9 cellular contexts compared by ENCODE assay signal in genomic region chr16:10939649-10940206, GRCh38. TPM values are rescaled to one million over a fixed set of nuclear protein-coding genes. Genes with fewer than 3 reads are reported as not detected.
DNase-seq lines count a peak whose midpoint lies in the region; ATAC-seq, FAIRE-seq and TF ChIP-seq lines count a peak whose summit lies in the region.
"Had no signal": no experiment of that assay in that cellular context is flagged by ENCODE, and none has a peak within 500 bp of the region (broad histone marks: within the 10 kb centered on the region; RNA-seq: fewer than 3 reads in every experiment).

No MANE protein-coding gene starts in this region.

- H3K9ac ChIP-seq in keratinocyte (ENCODE audit: control insufficient read depth, extremely low read depth, insufficient read depth, low read length) = no peak overlapping the region

- H3K36me3 ChIP-seq in keratinocyte (ENCODE audit: control insufficient read depth in 2 of 2, extremely low read depth in 1 of 2, insufficient read depth in 2 of 2, low read length in 2 of 2) (peaks cover 8 to 23% of the 10 kb centered on the region in 2 experiments), small intestine (ENCODE audit: control insufficient read depth in 2 of 2, insufficient read depth in 2 of 2, low read length in 2 of 2) (peaks cover 0 to 3% of the 10 kb centered on the region in 2 donors)

- FAIRE-seq in keratinocyte (lab: Jason Lieb, UNC) = no peak
- FAIRE-seq in small intestine (lab: Jason Lieb, UNC) = no peak

- H3K27me3 Mint-ChIP-seq in activated CD4-positive, alpha-beta T cell treated with anti-CD3 and anti-CD28 coated beads, Interleukin-2, amount 10 ng/mL, durations not matched to agents 7 days and 5 days = no peaks in the 10 kb centered on the region
- no peaks in the 10 kb centered on the region for H3K27me3 Mint-ChIP-seq in activated T-helper 2 cell treated with anti-CD3 and anti-CD28 coated beads, Interferon-gamma antibody, Interleukin-2, Interleukin-4, amounts not matched to agents 10 μg/mL and 5 μg/mL and 100 μg/mL, durations not matched to agents 14 hours and 24 hours and 36 hours (ENCODE audit: low read depth)
- no peaks in the 10 kb centered on the region for H3K27me3 Mint-ChIP-seq in stimulated activated naive CD8-positive, alpha-beta T cell treated with anti-CD3 and anti-CD28 coated beads, Interleukin-15, amount 100 ng/mL, for 72 hours

- intact Hi-C loops in activated T-helper 2 cell treated with anti-CD3 and anti-CD28 coated beads, Interferon-gamma antibody, Interleukin-2, Interleukin-4, amounts not matched to agents 10 μg/mL and 5 μg/mL and 100 μg/mL, durations not matched to agents 14 hours and 24 hours and 36 hours (cut with micrococcal nuclease) = loop anchor here (5.0 kb wide), 3 partner anchors 858 to 1143 kb away; partner anchors contain the start of genes GSPT1 and ZC3H7A

- TF ChIP-seq CTCF in keratinocyte (optimal IDR thresholded peaks at IDR 0.05 in 1 of 3, IDR thresholded peaks at IDR 0.05 in 1 of 3, conservative IDR thresholded peaks at IDR 0.05 in 1 of 3; ENCODE audit: extremely low read depth in 1 of 3, insufficient read depth in 2 of 3, low read length in 3 of 3) = no peak

- H3K27ac ChIP-seq in keratinocyte (ENCODE audit: control insufficient read depth, insufficient read depth, low read length) = no peak overlapping the region
- H3K27ac ChIP-seq in small intestine (ENCODE audit: low read depth in 1 of 2, low read length in 1 of 2) = peak overlapping the region in 1 of 2 donors; percentile 64

- no peaks in the 10 kb centered on the region for H3K9me3 ChIP-seq in keratinocyte (ENCODE audit: control insufficient read depth, low read depth, low read length)
- H3K9me3 ChIP-seq in small intestine (ENCODE audit: control insufficient read depth, low read depth) = no peaks in the 10 kb centered on the region

- no peaks in the 10 kb centered on the region for H3K9me3 Mint-ChIP-seq in activated CD4-positive, alpha-beta T cell treated with anti-CD3 and anti-CD28 coated beads, Interleukin-2, amount 10 ng/mL, durations not matched to agents 7 days and 5 days
- H3K9me3 Mint-ChIP-seq in activated T-helper 2 cell treated with anti-CD3 and anti-CD28 coated beads, Interferon-gamma antibody, Interleukin-2, Interleukin-4, amounts not matched to agents 10 μg/mL and 5 μg/mL and 100 μg/mL, durations not matched to agents 14 hours and 24 hours and 36 hours = no peaks in the 10 kb centered on the region
- H3K9me3 Mint-ChIP-seq in stimulated activated naive CD8-positive, alpha-beta T cell treated with anti-CD3 and anti-CD28 coated beads, Interleukin-15, amount 100 ng/mL, for 72 hours = no peaks in the 10 kb centered on the region

- peak overlapping the region; percentile 92 for H3K4me2 ChIP-seq in keratinocyte (ENCODE audit: control insufficient read depth, extremely low read depth, insufficient read depth, low read depth, low read length)

- H3K4me3 ChIP-seq in keratinocyte (ENCODE audit: control insufficient read depth in 2 of 3, extremely low read depth in 1 of 3, insufficient read depth in 2 of 3, low read depth in 1 of 3, low read length in 3 of 3) (peak overlapping the region; percentile 65 to 84 (median 80)), small intestine (ENCODE audit: low read depth in 1 of 2, low read length in 2 of 2) (peak overlapping the region in 1 of 2 donors; percentile 72)

- H3K27ac Mint-ChIP-seq in activated CD4-positive, alpha-beta T cell treated with anti-CD3 and anti-CD28 coated beads, Interleukin-2, amount 10 ng/mL, durations not matched to agents 7 days and 5 days = peak overlapping the region; percentile 52
- peak overlapping the region; percentile 10 for H3K27ac Mint-ChIP-seq in activated T-helper 2 cell treated with anti-CD3 and anti-CD28 coated beads, Interferon-gamma antibody, Interleukin-2, Interleukin-4, amounts not matched to agents 10 μg/mL and 5 μg/mL and 100 μg/mL, durations not matched to agents 14 hours and 24 hours and 36 hours
- H3K27ac Mint-ChIP-seq in stimulated activated naive CD8-positive, alpha-beta T cell treated with anti-CD3 and anti-CD28 coated beads, Interleukin-15, amount 100 ng/mL, for 72 hours = peak overlapping the region in 1 of 2 donors; percentile 44

- H3K9me1 ChIP-seq in keratinocyte (ENCODE audit: control insufficient read depth, extremely low read depth, insufficient read depth, low read length) = peaks cover 5% of the 10 kb centered on the region

- peaks cover 40% of the 10 kb centered on the region for H3K4me1 ChIP-seq in keratinocyte (ENCODE audit: control insufficient read depth, extremely low read depth, insufficient read depth, low read length)
- peaks cover 14 to 32% of the 10 kb centered on the region in 2 donors for H3K4me1 ChIP-seq in small intestine (ENCODE audit: control insufficient read depth in 2 of 2, insufficient read depth in 1 of 2, low read depth in 1 of 2, low read length in 1 of 2)

- peaks cover 68% of the 10 kb centered on the region for H3K79me2 ChIP-seq in keratinocyte (ENCODE audit: control insufficient read depth, insufficient read depth, low read length)

- POLR2A ChIA-PET in activated CD4-positive, alpha-beta T cell treated with anti-CD3 and anti-CD28 coated beads, Interleukin-2, amount 10 ng/mL, durations not matched to agents 7 days and 5 days (lab: Charles Lee) = interaction anchor here (0.6 kb wide), 1 partner anchor 387 kb away, joined by 3 read pairs; no protein-coding TSS in a partner anchor

- no peak for ATAC-seq in stimulated activated naive CD8-positive, alpha-beta T cell treated with anti-CD3 and anti-CD28 coated beads, Interleukin-15, amount 100 ng/mL, for 72 hours

- 49 to 83% (median 53%) methylated on average over 7 of the region's 7 CpGs for whole genome bisulfite sequencing in small intestine, 3 donors

- H3K27me3 ChIP-seq in keratinocyte (ENCODE audit: control insufficient read depth, extremely low read depth, insufficient read depth, low read length) = no peaks in the 10 kb centered on the region
- no peaks in the 10 kb centered on the region for H3K27me3 ChIP-seq in small intestine (ENCODE audit: control insufficient read depth in 2 of 2, insufficient read depth in 2 of 2, low read length in 2 of 2)

- no peak overlapping the region for H2AFZ ChIP-seq in keratinocyte (ENCODE audit: control insufficient read depth, low read length)

- peak overlapping the region; percentile 83 for H3K4me3 Mint-ChIP-seq in activated CD4-positive, alpha-beta T cell treated with anti-CD3 and anti-CD28 coated beads, Interleukin-2, amount 10 ng/mL, durations not matched to agents 7 days and 5 days
- H3K4me3 Mint-ChIP-seq in activated T-helper 2 cell treated with anti-CD3 and anti-CD28 coated beads, Interferon-gamma antibody, Interleukin-2, Interleukin-4, amounts not matched to agents 10 μg/mL and 5 μg/mL and 100 μg/mL, durations not matched to agents 14 hours and 24 hours and 36 hours (ENCODE audit: low read depth) = peak overlapping the region; percentile 93
- peak overlapping the region; percentile 79 to 87 for H3K4me3 Mint-ChIP-seq in stimulated activated naive CD8-positive, alpha-beta T cell treated with anti-CD3 and anti-CD28 coated beads, Interleukin-15, amount 100 ng/mL, for 72 hours

- H3K36me3 Mint-ChIP-seq in activated CD4-positive, alpha-beta T cell treated with anti-CD3 and anti-CD28 coated beads, Interleukin-2, amount 10 ng/mL, durations not matched to agents 7 days and 5 days (ENCODE audit: low read depth) = peaks cover 32% of the 10 kb centered on the region
- peaks cover 48% of the 10 kb centered on the region for H3K36me3 Mint-ChIP-seq in activated T-helper 2 cell treated with anti-CD3 and anti-CD28 coated beads, Interferon-gamma antibody, Interleukin-2, Interleukin-4, amounts not matched to agents 10 μg/mL and 5 μg/mL and 100 μg/mL, durations not matched to agents 14 hours and 24 hours and 36 hours (ENCODE audit: low read depth)

- CTCF ChIA-PET in activated CD4-positive, alpha-beta T cell treated with anti-CD3 and anti-CD28 coated beads, Interleukin-2, amount 10 ng/mL, durations not matched to agents 7 days and 5 days (lab: Charles Lee) = interaction anchor here (0.5 to 2.5 kb wide), 2 partner anchors 21 to 616 kb away, joined by 3 to 6 read pairs; no protein-coding TSS in a partner anchor

- peaks cover 31% of the 10 kb centered on the region for H4K20me1 ChIP-seq in keratinocyte (ENCODE audit: control insufficient read depth, extremely low read depth, insufficient read depth, low read length)

- peaks cover 80% of the 10 kb centered on the region for H3K4me1 Mint-ChIP-seq in activated CD4-positive, alpha-beta T cell treated with anti-CD3 and anti-CD28 coated beads, Interleukin-2, amount 10 ng/mL, durations not matched to agents 7 days and 5 days
- peaks cover 67% of the 10 kb centered on the region for H3K4me1 Mint-ChIP-seq in activated T-helper 2 cell treated with anti-CD3 and anti-CD28 coated beads, Interferon-gamma antibody, Interleukin-2, Interleukin-4, amounts not matched to agents 10 μg/mL and 5 μg/mL and 100 μg/mL, durations not matched to agents 14 hours and 24 hours and 36 hours (ENCODE audit: low read depth)
- peaks cover 81% of the 10 kb centered on the region for H3K4me1 Mint-ChIP-seq in stimulated activated naive CD8-positive, alpha-beta T cell treated with anti-CD3 and anti-CD28 coated beads, Interleukin-15, amount 100 ng/mL, for 72 hours

- dilution Hi-C loops in keratinocyte (cut with MboI; ENCODE audit: extremely low pct_ligation_motif_present, low sequenced_read_pairs) = no loop called here

- DNase-seq in activated CD4-positive, alpha-beta T cell treated with anti-CD3 and anti-CD28 coated beads, Interleukin-2, amount 10 ng/mL, durations not matched to agents 7 days and 5 days = no peak
- no peak for DNase-seq in activated CD4-positive, alpha-beta T cell treated with anti-CD3 and anti-CD28 coated beads for 48 hours
- no peak for DNase-seq in activated T-helper 2 cell treated with anti-CD3 and anti-CD28 coated beads, Interferon-gamma antibody, Interleukin-2, Interleukin-4, amounts not matched to agents 10 μg/mL and 5 μg/mL and 100 μg/mL, durations not matched to agents 14 hours and 24 hours and 36 hours (ENCODE audit: low spot score)
- DNase-seq in keratinocyte (ENCODE audit: low read depth, low spot score) = no peak
- no peak for DNase-seq in stimulated activated naive CD8-positive, alpha-beta T cell treated with anti-CD3 and anti-CD28 coated beads, Interleukin-15, amount 100 ng/mL, for 72 hours
- DNase-seq in small intestine = no peak
- no peak for DNase-seq in RKO (ENCODE audit: low spot score)
- DNase-seq in medulla oblongata (ENCODE audit: extremely low spot score) = no peak
- DNase-seq: T1000 had no signal

RNA-seq across cellular contexts. Expression of gene DEXI, which starts 2.5 kb away (rescaled TPM):
- total RNA-seq in activated CD4-positive, alpha-beta T cell treated with anti-CD3 and anti-CD28 coated beads, Interleukin-2, amount 10 ng/mL, durations not matched to agents 7 days and 5 days = 10 to 100 TPM; 29.2 to 36.9 TPM
- total RNA-seq in activated T-helper 2 cell treated with anti-CD3 and anti-CD28 coated beads, Interferon-gamma antibody, Interleukin-2, Interleukin-4, amounts not matched to agents 10 μg/mL and 5 μg/mL and 100 μg/mL, durations not matched to agents 14 hours and 24 hours and 36 hours = 38.5 and 38.7 TPM in 2 replicates
- 25.9 to 51.8 TPM (median 32.5 TPM) in 3 replicates for polyA plus RNA-seq in keratinocyte
- 6.2 TPM for polyA plus RNA-seq in keratinocyte (2011; ENCODE audit: low read depth)
- polyA plus RNA-seq in keratinocyte (2011; cell fraction: cytosol; rRNA removed) = 57.6 and 76.6 TPM in 2 replicates
- 33.9 and 44.4 TPM in 2 replicates for polyA plus RNA-seq in keratinocyte (2011; cell fraction: nucleus; rRNA removed)
- polyA plus RNA-seq in keratinocyte (2012; ENCODE audit: low replicate concordance) = 27.1 and 40.9 TPM in 2 replicates
- polyA minus RNA-seq in keratinocyte = 37.2 to 80.4 TPM (median 58.4 TPM) in 3 replicates
- 73.3 TPM for polyA minus RNA-seq in keratinocyte (2011; cell fraction: cytosol; rRNA and poly(A)+ RNA removed)
- 12.8 and 14.9 TPM in 2 replicates for polyA minus RNA-seq in keratinocyte (2011; cell fraction: nucleus; rRNA and poly(A)+ RNA removed)
- polyA plus RNA-seq in small intestine = 10 to 100 TPM; 23.0 to 28.8 (median 23.7) TPM

RNA-seq across cellular contexts. Expression of gene CLEC16A, which starts 4.6 kb away (rescaled TPM):
- total RNA-seq in activated CD4-positive, alpha-beta T cell treated with anti-CD3 and anti-CD28 coated beads, Interleukin-2, amount 10 ng/mL, durations not matched to agents 7 days and 5 days = 10 to 100 TPM; 30.9 to 35.1 TPM
- 44.8 and 48.7 TPM in 2 replicates for total RNA-seq in activated T-helper 2 cell treated with anti-CD3 and anti-CD28 coated beads, Interferon-gamma antibody, Interleukin-2, Interleukin-4, amounts not matched to agents 10 μg/mL and 5 μg/mL and 100 μg/mL, durations not matched to agents 14 hours and 24 hours and 36 hours
- polyA plus RNA-seq in keratinocyte (8.5 to 14.6 TPM (median 9.5 TPM) in 3 replicates), small intestine (10 to 100 TPM; 13.2 to 23.5 (median 14.9) TPM)
- polyA plus RNA-seq in keratinocyte (2011; ENCODE audit: low read depth) = 21.1 TPM
- 12.1 and 13.6 TPM in 2 replicates for polyA plus RNA-seq in keratinocyte (2011; cell fraction: cytosol; rRNA removed)
- 24.2 and 28.2 TPM in 2 replicates for polyA plus RNA-seq in keratinocyte (2011; cell fraction: nucleus; rRNA removed)
- polyA plus RNA-seq in keratinocyte (2012; ENCODE audit: low replicate concordance) = 12.7 and 15.2 TPM in 2 replicates
- polyA minus RNA-seq in keratinocyte = 25.7 to 41.6 TPM (median 40.4 TPM) in 3 replicates
- 27.4 TPM for polyA minus RNA-seq in keratinocyte (2011; cell fraction: cytosol; rRNA and poly(A)+ RNA removed)
- 20.9 and 35.0 TPM in 2 replicates for polyA minus RNA-seq in keratinocyte (2011; cell fraction: nucleus; rRNA and poly(A)+ RNA removed)
